ENCODE assay signal across 18 cellular contexts in genomic region chrX:54865208-54865607, GRCh38. TPM values are rescaled to one million over a fixed set of nuclear protein-coding genes. Genes with fewer than 3 reads are reported as not detected.
"Had no signal": no experiment of that assay in that cellular context is flagged by ENCODE, and none has a peak within 500 bp of the region (broad histone marks: within the 10 kb centered on the region; RNA-seq: fewer than 3 reads in every experiment).

No MANE protein-coding gene starts in this region.

- H3K9me3 Mint-ChIP-seq: activated naive CD4-positive, alpha-beta T cell treated with anti-CD3 and anti-CD28 coated beads, Interleukin-2, amount 10 ng/mL, durations not matched to agents 7 days and 5 days had no signal

- H3K4me3 ChIP-seq: ascending aorta, thoracic aorta, upper lobe of right lung had no signal

- H3K36me3 ChIP-seq: ascending aorta, thoracic aorta, upper lobe of right lung had no signal

- H3K27me3 Mint-ChIP-seq: activated naive CD4-positive, alpha-beta T cell treated with anti-CD3 and anti-CD28 coated beads, Interleukin-2, amount 10 ng/mL, durations not matched to agents 7 days and 5 days had no signal

- H3K4me1 ChIP-seq: ascending aorta, foreskin keratinocyte, upper lobe of right lung had no signal

- ATAC-seq: activated CD4-positive, CD25-positive, alpha-beta regulatory T cell treated with anti-CD3 and anti-CD28 coated beads, Interleukin-2, amount 50 U/mL, for 24 hours; effector memory CD8-positive, alpha-beta T cell; foreskin keratinocyte; natural killer cell treated with Interleukin-12 subunit alpha and Interleukin-12 subunit beta and Interleukin-15 and Interleukin-18, amount 100 ng/mL, for 72 hours; upper lobe of right lung had no signal

- H3K36me3 Mint-ChIP-seq: activated naive CD4-positive, alpha-beta T cell treated with anti-CD3 and anti-CD28 coated beads, Interleukin-2, amount 10 ng/mL, durations not matched to agents 7 days and 5 days had no signal

- H3K27ac ChIP-seq: ascending aorta, foreskin keratinocyte, thoracic aorta, upper lobe of right lung had no signal

- H3K4me3 Mint-ChIP-seq: activated naive CD4-positive, alpha-beta T cell treated with anti-CD3 and anti-CD28 coated beads, Interleukin-2, amount 10 ng/mL, durations not matched to agents 7 days and 5 days; activated T-cell treated with anti-CD3 and anti-CD28 coated beads, Interleukin-2, amount 50 U/mL, for 24 hours; effector memory CD8-positive, alpha-beta T cell; natural killer cell treated with Interleukin-12 subunit alpha and Interleukin-12 subunit beta and Interleukin-15 and Interleukin-18, amount 100 ng/mL, for 72 hours had no signal

- H3K27me3 ChIP-seq: ascending aorta, foreskin keratinocyte, upper lobe of right lung had no signal

- H3K4me1 Mint-ChIP-seq: activated naive CD4-positive, alpha-beta T cell treated with anti-CD3 and anti-CD28 coated beads, Interleukin-2, amount 10 ng/mL, durations not matched to agents 7 days and 5 days had no signal

- H3K9me3 ChIP-seq: thoracic aorta, upper lobe of right lung had no signal

- DNase-seq: activated naive CD4-positive, alpha-beta T cell treated with anti-CD3 and anti-CD28 coated beads, Interleukin-2, amount 10 ng/mL, durations not matched to agents 7 days and 5 days; activated T-cell treated with anti-CD3 and anti-CD28 coated beads, Interleukin-2, amount 50 U/mL, for 24 hours; dermis blood vessel endothelial cell; effector memory CD8-positive, alpha-beta T cell; foreskin keratinocyte; head of caudate nucleus; kidney glomerular epithelial cell; mesendoderm; posterior cingulate gyrus; retina; stimulated activated CD4-positive, alpha-beta T cell treated with anti-CD3 and anti-CD28 coated beads, Interleukin-12 subunit alpha, Interleukin-12 subunit beta, amount 100 ng/mL, for 4 hours; stimulated activated CD4-positive, alpha-beta T cell treated with anti-CD3 and anti-CD28 coated beads, Interleukin-2, amount 100 ng/mL, for 24 hours; upper lobe of right lung had no signal

- H3K27ac Mint-ChIP-seq: activated naive CD4-positive, alpha-beta T cell treated with anti-CD3 and anti-CD28 coated beads, Interleukin-2, amount 10 ng/mL, durations not matched to agents 7 days and 5 days; activated T-cell treated with anti-CD3 and anti-CD28 coated beads, Interleukin-2, amount 50 U/mL, for 24 hours; effector memory CD8-positive, alpha-beta T cell; natural killer cell treated with Interleukin-12 subunit alpha and Interleukin-12 subunit beta and Interleukin-15 and Interleukin-18, amount 100 ng/mL, for 72 hours had no signal

- FAIRE-seq: bronchial epithelial cell had no signal

RNA-seq across cellular contexts. Expression of gene TRO, which starts 55.4 kb away (rescaled TPM):
- total RNA-seq: bronchial epithelial cell had no signal
